8 cellular contexts compared by ENCODE assay signal in genomic region chr3:66039590-66039887, GRCh38. TPM values are rescaled to one million over a fixed set of nuclear protein-coding genes. Genes with fewer than 3 reads are reported as not detected.
DNase-seq lines count a peak whose midpoint lies in the region; ATAC-seq and TF ChIP-seq lines count a peak whose summit lies in the region.

No MANE protein-coding gene starts in this region.

- peak overlapping the region; percentile 89 to 98 (median 97) for H3K27ac ChIP-seq in body of pancreas

- H3K9me3 Mint-ChIP-seq in activated CD4-positive, alpha-beta memory T cell treated with anti-CD3 and anti-CD28 coated beads, Interleukin-2, amount 10 ng/mL, durations not matched to agents 7 days and 5 days = no peaks in the 10 kb centered on the region
- H3K9me3 Mint-ChIP-seq in activated CD4-positive, alpha-beta memory T cell treated with anti-CD3 and anti-CD28 coated beads for 36 hours = no peaks in the 10 kb centered on the region
- peaks cover 0 to 3% of the 10 kb centered on the region in 2 donors for H3K9me3 Mint-ChIP-seq in stimulated activated naive B cell treated with anti-CD40 and anti-IgM and Interleukin-4, amounts not matched to agents 10 μg/mL and 1 μg/mL and 100 μg/mL, for 72 hours

- TF ChIP-seq POLR2A in body of pancreas (IDR thresholded peaks at IDR 0.05) = peak in 1 of 3 donors; percentile 9

- peak overlapping the region; percentile 29 to 79 for H3K4me3 ChIP-seq in body of pancreas

- CTCF ChIA-PET in activated CD4-positive, alpha-beta memory T cell treated with anti-CD3 and anti-CD28 coated beads, Interleukin-2, amount 10 ng/mL, durations not matched to agents 7 days and 5 days (lab: Charles Lee) = no interaction called here
- CTCF ChIA-PET in activated CD4-positive, alpha-beta memory T cell treated with anti-CD3 and anti-CD28 coated beads for 36 hours (lab: Charles Lee) = no interaction called here

- H3K9me3 ChIP-seq in body of pancreas = no peaks in the 10 kb centered on the region

- WGBS in body of pancreas, 2 donors = 1% methylated on average over 15 to 19 of the region's 20 CpGs

- no peaks in the 10 kb centered on the region for H3K27me3 ChIP-seq in body of pancreas

- H3K4me3 Mint-ChIP-seq in activated CD4-positive, alpha-beta memory T cell treated with anti-CD3 and anti-CD28 coated beads, Interleukin-2, amount 10 ng/mL, durations not matched to agents 7 days and 5 days = peak overlapping the region; percentile 47
- H3K4me3 Mint-ChIP-seq in activated CD4-positive, alpha-beta memory T cell treated with anti-CD3 and anti-CD28 coated beads for 36 hours = no peak overlapping the region
- H3K4me3 Mint-ChIP-seq in stimulated activated naive B cell treated with anti-CD40 and anti-IgM and Interleukin-4, amounts not matched to agents 10 μg/mL and 1 μg/mL and 100 μg/mL, for 72 hours = peak overlapping the region; percentile 75 to 79

- ATAC-seq in body of pancreas = peak; percentile 9
- no peak for ATAC-seq in stimulated activated naive B cell treated with anti-CD40 and anti-IgM and Interleukin-4, amounts not matched to agents 10 μg/mL and 1 μg/mL and 100 μg/mL, for 72 hours (replicated peaks)
- no peak for ATAC-seq in HG03469 (IDR thresholded peaks at IDR 0.05; ENCODE audit: unreplicated experiment)

- no peak for DNase-seq in activated CD4-positive, alpha-beta memory T cell treated with anti-CD3 and anti-CD28 coated beads, Interleukin-2, amount 10 ng/mL, durations not matched to agents 7 days and 5 days
- DNase-seq in activated CD4-positive, alpha-beta memory T cell treated with anti-CD3 and anti-CD28 coated beads for 36 hours = no peak
- DNase-seq in body of pancreas = peak; percentile 47 to 62 (median 52)
- DNase-seq in iPS-NIHi7 (ENCODE audit: extremely low spot score) = peak; percentile 77
- no peak for DNase-seq in stimulated activated naive B cell treated with anti-CD40 and anti-IgM and Interleukin-4, amounts not matched to agents 10 μg/mL and 1 μg/mL and 100 μg/mL, for 72 hours
- no peak for DNase-seq in retina
- no peak for DNase-seq in germinal center (ENCODE audit: low spot score)

- intact Hi-C loops in activated CD4-positive, alpha-beta memory T cell treated with anti-CD3 and anti-CD28 coated beads for 36 hours (cut with micrococcal nuclease) = loop anchor here (5.0 kb wide), 1 partner anchor 183 kb away; the partner anchor contains the start of gene SLC25A26
- intact Hi-C loops in body of pancreas (cut with DNase I) = no loop called here

- peaks cover 15% of the 10 kb centered on the region for H3K4me1 Mint-ChIP-seq in activated CD4-positive, alpha-beta memory T cell treated with anti-CD3 and anti-CD28 coated beads, Interleukin-2, amount 10 ng/mL, durations not matched to agents 7 days and 5 days
- peaks cover 19% of the 10 kb centered on the region for H3K4me1 Mint-ChIP-seq in activated CD4-positive, alpha-beta memory T cell treated with anti-CD3 and anti-CD28 coated beads for 36 hours (ENCODE audit: low read depth)
- H3K4me1 Mint-ChIP-seq in stimulated activated naive B cell treated with anti-CD40 and anti-IgM and Interleukin-4, amounts not matched to agents 10 μg/mL and 1 μg/mL and 100 μg/mL, for 72 hours = peaks cover 12 to 27% of the 10 kb centered on the region in 2 donors

- peaks cover 28% of the 10 kb centered on the region for H3K4me1 ChIP-seq in body of pancreas

- POLR2A ChIA-PET in activated CD4-positive, alpha-beta memory T cell treated with anti-CD3 and anti-CD28 coated beads, Interleukin-2, amount 10 ng/mL, durations not matched to agents 7 days and 5 days (lab: Charles Lee) = no interaction called here
- POLR2A ChIA-PET in activated CD4-positive, alpha-beta memory T cell treated with anti-CD3 and anti-CD28 coated beads for 36 hours (lab: Charles Lee) = no interaction called here

- no peak overlapping the region for H3K27ac Mint-ChIP-seq in activated CD4-positive, alpha-beta memory T cell treated with anti-CD3 and anti-CD28 coated beads, Interleukin-2, amount 10 ng/mL, durations not matched to agents 7 days and 5 days
- no peak overlapping the region for H3K27ac Mint-ChIP-seq in activated CD4-positive, alpha-beta memory T cell treated with anti-CD3 and anti-CD28 coated beads for 36 hours
- H3K27ac Mint-ChIP-seq in stimulated activated naive B cell treated with anti-CD40 and anti-IgM and Interleukin-4, amounts not matched to agents 10 μg/mL and 1 μg/mL and 100 μg/mL, for 72 hours = no peak overlapping the region

- peak in 3 of 7 experiments; percentile 12 to 15 (median 14) for TF ChIP-seq CTCF in body of pancreas (IDR thresholded peaks at IDR 0.05)

- H3K36me3 Mint-ChIP-seq in activated CD4-positive, alpha-beta memory T cell treated with anti-CD3 and anti-CD28 coated beads, Interleukin-2, amount 10 ng/mL, durations not matched to agents 7 days and 5 days (ENCODE audit: low read depth) = no peaks in the 10 kb centered on the region
- H3K36me3 Mint-ChIP-seq in activated CD4-positive, alpha-beta memory T cell treated with anti-CD3 and anti-CD28 coated beads for 36 hours = no peaks in the 10 kb centered on the region
- H3K36me3 Mint-ChIP-seq in stimulated activated naive B cell treated with anti-CD40 and anti-IgM and Interleukin-4, amounts not matched to agents 10 μg/mL and 1 μg/mL and 100 μg/mL, for 72 hours = peaks cover 0 to 5% of the 10 kb centered on the region in 2 donors

- no peaks in the 10 kb centered on the region for H3K36me3 ChIP-seq in body of pancreas (replicated peaks in 1 of 2; ENCODE audit: insufficient read depth in 1 of 2, low read depth in 2 of 2)

- H3K27me3 Mint-ChIP-seq in activated CD4-positive, alpha-beta memory T cell treated with anti-CD3 and anti-CD28 coated beads, Interleukin-2, amount 10 ng/mL, durations not matched to agents 7 days and 5 days = peaks cover 61% of the 10 kb centered on the region
- peaks cover 57% of the 10 kb centered on the region for H3K27me3 Mint-ChIP-seq in activated CD4-positive, alpha-beta memory T cell treated with anti-CD3 and anti-CD28 coated beads for 36 hours
- H3K27me3 Mint-ChIP-seq in stimulated activated naive B cell treated with anti-CD40 and anti-IgM and Interleukin-4, amounts not matched to agents 10 μg/mL and 1 μg/mL and 100 μg/mL, for 72 hours = peaks cover 67 to 73% of the 10 kb centered on the region in 2 donors

RNA-seq across cellular contexts. Expression of gene MAGI1, which starts 0.8 kb away (rescaled TPM):
- under 1 TPM; 0.18 to 0.25 TPM for total RNA-seq in activated CD4-positive, alpha-beta memory T cell treated with anti-CD3 and anti-CD28 coated beads, Interleukin-2, amount 10 ng/mL, durations not matched to agents 7 days and 5 days
- under 1 TPM; 0.21 to 0.24 TPM for total RNA-seq in activated CD4-positive, alpha-beta memory T cell treated with anti-CD3 and anti-CD28 coated beads for 36 hours
- 10 to 100 TPM; 44.2 to 63.6 TPM for total RNA-seq in body of pancreas

Comparison
In these comparisons a context has a peak if more than half of its experiments do, and no peak if none do; other contexts are left out.
1. DNase-seq: peak in body of pancreas (4 of 4) and iPS-NIHi7 (single experiment); none in activated CD4-positive, alpha-beta memory T cell treated with anti-CD3 and anti-CD28 coated beads, Interleukin-2, amount 10 ng/mL, durations not matched to agents 7 days and 5 days (single experiment), activated CD4-positive, alpha-beta memory T cell treated with anti-CD3 and anti-CD28 coated beads for 36 hours (single experiment), stimulated activated naive B cell treated with anti-CD40 and anti-IgM and Interleukin-4, amounts not matched to agents 10 μg/mL and 1 μg/mL and 100 μg/mL, for 72 hours (single experiment), retina (single experiment) and germinal center (single experiment).
2. RNA of gene MAGI1, which starts 0.8 kb away (total RNA-seq): 44.2 to 63.6 TPM in body of pancreas; 0.18 to 0.25 TPM in activated CD4-positive, alpha-beta memory T cell treated with anti-CD3 and anti-CD28 coated beads, Interleukin-2, amount 10 ng/mL, durations not matched to agents 7 days and 5 days and 0.21 to 0.24 TPM in activated CD4-positive, alpha-beta memory T cell treated with anti-CD3 and anti-CD28 coated beads for 36 hours; every median in the first group is over 10 times any median in the second.